Comparison of ENCODE assay signal across 10 cellular contexts in the genomic region with DNA sequence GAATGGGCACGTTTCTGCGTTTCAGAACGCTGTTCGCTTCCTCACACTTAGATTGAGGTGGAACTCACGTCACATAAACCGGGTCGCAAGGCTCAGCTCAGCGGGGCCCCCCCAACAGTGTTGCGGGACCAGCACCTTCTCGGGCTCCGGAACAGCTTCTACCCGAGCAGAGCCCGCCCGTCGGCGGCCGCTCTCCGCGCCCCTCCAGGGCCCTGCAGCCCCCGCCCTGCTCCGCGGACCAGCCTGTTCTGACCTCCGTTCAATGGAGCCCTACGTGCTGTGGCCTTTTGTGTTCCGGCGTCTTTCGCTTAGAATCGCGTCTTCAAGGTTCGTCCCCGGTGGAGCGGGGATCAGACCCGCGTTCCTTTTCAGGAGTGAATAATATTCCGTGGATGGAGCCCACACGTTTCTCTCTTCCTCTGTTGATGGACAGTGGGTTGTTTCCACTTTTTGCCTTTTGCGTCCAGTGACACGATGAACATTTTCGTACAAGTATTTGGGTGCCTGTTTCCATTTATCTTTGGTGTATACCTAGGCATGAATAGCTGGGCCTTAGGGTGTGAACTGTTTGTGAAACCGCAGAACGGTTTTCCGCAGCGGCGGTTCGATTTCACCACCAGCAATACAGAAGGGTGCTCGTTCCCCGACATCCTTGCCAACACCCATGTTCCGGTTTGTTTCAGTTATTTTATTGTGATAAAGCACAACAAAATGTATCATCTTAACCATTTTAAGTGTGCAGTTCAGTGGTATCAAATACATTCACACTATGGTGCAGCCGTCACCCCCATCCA. TPM values are rescaled to one million over a fixed set of nuclear protein-coding genes. Genes with fewer than 3 reads are reported as not detected.
DNase-seq lines count a peak whose midpoint lies in the region; ATAC-seq and TF ChIP-seq lines count a peak whose summit lies in the region.
"Had no signal": no experiment of that assay in that cellular context is flagged by ENCODE, and none has a peak within 500 bp of the region (broad histone marks: within the 10 kb centered on the region; RNA-seq: fewer than 3 reads in every experiment).

No MANE protein-coding gene starts in this region.

- no peak for DNase-seq in activated T-cell treated with anti-CD3 and anti-CD28 coated beads, Interleukin-2, amount 50 U/mL, for 72 hours
- no peak for DNase-seq in activated T-cell treated with anti-CD3 and anti-CD28 coated beads, Interleukin-2, amount 50 U/mL, for 48 hours
- DNase-seq in activated B cell treated with CpG ODN at 0.5 μM for 24 hours (no peak), immature natural killer cell (no peak)
- DNase-seq: mesenchymal stem cell had no signal

- no peak for TF ChIP-seq CTCF in activated B cell treated with CpG ODN at 0.5 μM for 24 hours (IDR thresholded peaks at IDR 0.05)

- peaks cover 44% of the 10 kb centered on the region for H3K27me3 Mint-ChIP-seq in activated T-cell treated with anti-CD3 and anti-CD28 coated beads, Interleukin-2, amount 50 U/mL, for 72 hours (ENCODE audit: low read depth)
- H3K27me3 Mint-ChIP-seq in activated B cell treated with CpG ODN at 0.5 μM for 24 hours (peaks cover 38% of the 10 kb centered on the region), immature natural killer cell (ENCODE audit: low read depth in 3 of 3) (peaks cover 7 to 20% (median 19%) of the 10 kb centered on the region in 3 donors)
- peaks cover 62% of the 10 kb centered on the region for H3K27me3 Mint-ChIP-seq in stimulated activated memory B cell treated with anti-CD40 and anti-IgM and Interleukin-4, amounts not matched to agents 10 μg/mL and 1 μg/mL and 100 μg/mL, for 72 hours

- no peaks in the 10 kb centered on the region for H3K9me3 Mint-ChIP-seq in activated T-cell treated with anti-CD3 and anti-CD28 coated beads, Interleukin-2, amount 50 U/mL, for 72 hours
- H3K9me3 Mint-ChIP-seq in activated B cell treated with CpG ODN at 0.5 μM for 24 hours (peaks cover 6% of the 10 kb centered on the region), immature natural killer cell (peaks cover 0 to 6% (median 0%) of the 10 kb centered on the region in 6 donors)
- H3K9me3 Mint-ChIP-seq in stimulated activated memory B cell treated with anti-CD40 and anti-IgM and Interleukin-4, amounts not matched to agents 10 μg/mL and 1 μg/mL and 100 μg/mL, for 72 hours, result peaks cover 7% of the 10 kb centered on the region

- POLR2A ChIA-PET in activated B cell treated with CpG ODN at 0.5 μM for 24 hours (lab: Charles Lee), result interaction anchor here (0.9 kb wide), 1 partner anchor 15 kb away, joined by 3 read pairs; the partner anchor contains the start of gene ZNF778

- CTCF ChIA-PET in activated B cell treated with CpG ODN at 0.5 μM for 24 hours (lab: Charles Lee), result no interaction called here

- H3K4me3 Mint-ChIP-seq in activated T-cell treated with anti-CD3 and anti-CD28 coated beads, Interleukin-2, amount 50 U/mL, for 72 hours, result peak overlapping the region; percentile 64 to 76
- H3K4me3 Mint-ChIP-seq in activated B cell treated with CpG ODN at 0.5 μM for 24 hours (peak overlapping the region; percentile 67), immature natural killer cell (peak overlapping the region; percentile 63 to 78 (median 73))
- peak overlapping the region; percentile 25 for H3K4me3 Mint-ChIP-seq in stimulated activated memory B cell treated with anti-CD40 and anti-IgM and Interleukin-4, amounts not matched to agents 10 μg/mL and 1 μg/mL and 100 μg/mL, for 72 hours

- no peak for ATAC-seq in activated T-cell treated with anti-CD3 and anti-CD28 coated beads, Interleukin-2, amount 50 U/mL, for 72 hours (replicated peaks in 1 of 2)
- no peak for ATAC-seq in activated B cell treated with CpG ODN at 0.5 μM for 24 hours (ENCODE audit: low read depth)
- no peak for ATAC-seq in stimulated activated memory B cell treated with anti-CD40 and anti-IgM and Interleukin-4, amounts not matched to agents 10 μg/mL and 1 μg/mL and 100 μg/mL, for 72 hours
- no peak for ATAC-seq in HG02588 (IDR thresholded peaks at IDR 0.05; ENCODE audit: unreplicated experiment)
- no peak for ATAC-seq in HG02840 (IDR thresholded peaks at IDR 0.05; ENCODE audit: low FRiP score, unreplicated experiment)
- ATAC-seq in HG03439 (IDR thresholded peaks at IDR 0.05; ENCODE audit: unreplicated experiment), result no peak

- intact Hi-C loops in activated B cell treated with CpG ODN at 0.5 μM for 24 hours (cut with micrococcal nuclease), result no loop called here

- H3K27ac Mint-ChIP-seq in activated T-cell treated with anti-CD3 and anti-CD28 coated beads, Interleukin-2, amount 50 U/mL, for 72 hours, result no peak overlapping the region
- H3K27ac Mint-ChIP-seq in activated B cell treated with CpG ODN at 0.5 μM for 24 hours, result no peak overlapping the region
- peak overlapping the region in 1 of 6 donors; percentile 77 for H3K27ac Mint-ChIP-seq in immature natural killer cell
- H3K27ac Mint-ChIP-seq in stimulated activated memory B cell treated with anti-CD40 and anti-IgM and Interleukin-4, amounts not matched to agents 10 μg/mL and 1 μg/mL and 100 μg/mL, for 72 hours, result no peak overlapping the region

- peaks cover 11% of the 10 kb centered on the region for H3K4me1 Mint-ChIP-seq in activated T-cell treated with anti-CD3 and anti-CD28 coated beads, Interleukin-2, amount 50 U/mL, for 72 hours (ENCODE audit: low read depth)
- H3K4me1 Mint-ChIP-seq in activated B cell treated with CpG ODN at 0.5 μM for 24 hours (peaks cover 14% of the 10 kb centered on the region), immature natural killer cell (peaks cover 15 to 18% of the 10 kb centered on the region in 2 donors)
- H3K4me1 Mint-ChIP-seq in stimulated activated memory B cell treated with anti-CD40 and anti-IgM and Interleukin-4, amounts not matched to agents 10 μg/mL and 1 μg/mL and 100 μg/mL, for 72 hours, result peaks cover 7% of the 10 kb centered on the region

- H3K36me3 Mint-ChIP-seq in activated T-cell treated with anti-CD3 and anti-CD28 coated beads, Interleukin-2, amount 50 U/mL, for 72 hours (ENCODE audit: insufficient read depth in 2 of 2), result peaks cover 2 to 4% of the 10 kb centered on the region in 2 donors
- H3K36me3 Mint-ChIP-seq in activated B cell treated with CpG ODN at 0.5 μM for 24 hours (ENCODE audit: low read depth) (no peaks in the 10 kb centered on the region), immature natural killer cell (no peaks in the 10 kb centered on the region)
- no peaks in the 10 kb centered on the region for H3K36me3 Mint-ChIP-seq in stimulated activated memory B cell treated with anti-CD40 and anti-IgM and Interleukin-4, amounts not matched to agents 10 μg/mL and 1 μg/mL and 100 μg/mL, for 72 hours

RNA-seq across cellular contexts. Expression of gene SLC22A31, which starts 2.3 kb away (rescaled TPM):
- 1 to 10 TPM; 1.3 to 1.6 TPM for total RNA-seq in activated T-cell treated with anti-CD3 and anti-CD28 coated beads, Interleukin-2, amount 50 U/mL, for 72 hours
- total RNA-seq in activated B cell treated with CpG ODN at 0.5 μM for 24 hours, result not detected in 2 replicates
- not detected for polyA plus RNA-seq in immature natural killer cell
- total RNA-seq: SK-MEL-5 had no signal

RNA-seq across cellular contexts. Expression of gene ZNF778, which starts 14.9 kb away (rescaled TPM):
- total RNA-seq in activated T-cell treated with anti-CD3 and anti-CD28 coated beads, Interleukin-2, amount 50 U/mL, for 72 hours, result 10 to 100 TPM in 1 of 2 donors, 1 to 10 TPM in 1; 7.2 to 10.9 TPM
- total RNA-seq in activated B cell treated with CpG ODN at 0.5 μM for 24 hours, result 7.2 and 11.4 TPM in 2 replicates
- 1 to 10 TPM; 4.0 to 5.0 (median 5.0) TPM for polyA plus RNA-seq in immature natural killer cell

RNA-seq across cellular contexts. Expression of gene CDH15, which starts 31.1 kb away (rescaled TPM):
- total RNA-seq in activated T-cell treated with anti-CD3 and anti-CD28 coated beads, Interleukin-2, amount 50 U/mL, for 72 hours, result not detected
- total RNA-seq in activated B cell treated with CpG ODN at 0.5 μM for 24 hours, result not detected in 2 replicates
- not detected for polyA plus RNA-seq in immature natural killer cell
- total RNA-seq: SK-MEL-5 had no signal
